In the genomic region with DNA sequence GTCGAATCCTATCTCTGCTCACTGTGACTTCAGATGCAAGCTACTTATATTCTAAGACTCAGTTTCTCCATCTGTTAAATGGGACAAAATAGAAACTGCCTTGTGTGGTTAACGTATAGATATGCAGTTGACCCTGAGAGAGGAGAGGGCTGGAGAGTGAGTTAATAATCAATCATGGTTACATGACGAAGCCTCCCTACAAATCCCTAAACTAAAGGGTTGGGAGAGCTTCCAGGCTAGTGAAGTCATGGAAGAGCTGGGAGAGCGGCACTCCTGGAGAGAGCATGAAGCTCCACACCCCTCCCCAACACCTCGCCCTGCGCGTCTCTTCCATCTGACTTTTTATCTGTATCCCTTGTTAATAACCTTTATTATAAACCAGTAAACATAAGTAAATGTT, we compare ENCODE assay signal across 32 cellular contexts.
"Had no signal": no experiment of that assay in that cellular context is flagged by ENCODE, and none has a peak within 500 bp of the region (broad histone marks: within the 10 kb centered on the region; RNA-seq: fewer than 3 reads in every experiment).

No MANE protein-coding gene starts in this region.

- H3K27me3 Mint-ChIP-seq: activated CD4-positive, alpha-beta memory T cell treated with anti-CD3 and anti-CD28 coated beads, Interleukin-2, amount 10 ng/mL, durations not matched to agents 7 days and 5 days; activated CD4-positive, alpha-beta T cell treated with anti-CD3 and anti-CD28 coated beads, Interleukin-2, amount 10 ng/mL, durations not matched to agents 7 days and 5 days; activated naive CD4-positive, alpha-beta T cell treated with anti-CD3 and anti-CD28 coated beads, Interleukin-2, amount 10 ng/mL, durations not matched to agents 7 days and 5 days; activated naive CD8-positive, alpha-beta T cell treated with anti-CD3 and anti-CD28 coated beads, Interleukin-2, amount 10 ng/mL, durations not matched to agents 7 days and 5 days; central memory CD8-positive, alpha-beta T cell had no signal

- H3K4me3 ChIP-seq: ascending aorta, breast epithelium, cardiac muscle cell, coronary artery, dorsolateral prefrontal cortex, gastrocnemius medialis, heart right ventricle had no signal

- H3K4me1 ChIP-seq: ascending aorta, breast epithelium, foreskin keratinocyte, gastrocnemius medialis, heart right ventricle had no signal

- H3K36me3 ChIP-seq: ascending aorta, breast epithelium, cardiac muscle cell, gastrocnemius medialis, heart right ventricle had no signal

- H3K27ac ChIP-seq: ascending aorta, breast epithelium, cardiac muscle cell, coronary artery, dorsolateral prefrontal cortex, foreskin keratinocyte, gastrocnemius medialis, heart right ventricle, VCaP had no signal

- H3K9me3 ChIP-seq: ascending aorta, gastrocnemius medialis had no signal

- H3K27ac Mint-ChIP-seq: activated CD4-positive, alpha-beta memory T cell treated with anti-CD3 and anti-CD28 coated beads, Interleukin-2, amount 10 ng/mL, durations not matched to agents 7 days and 5 days; activated CD4-positive, alpha-beta T cell treated with anti-CD3 and anti-CD28 coated beads, Interleukin-2, amount 10 ng/mL, durations not matched to agents 7 days and 5 days; activated naive CD4-positive, alpha-beta T cell treated with anti-CD3 and anti-CD28 coated beads, Interleukin-2, amount 10 ng/mL, durations not matched to agents 7 days and 5 days; activated naive CD4-positive, alpha-beta T cell treated with anti-CD3 and anti-CD28 coated beads, Interleukin-2, amount 50 U/mL, for 72 hours; activated naive CD8-positive, alpha-beta T cell treated with anti-CD3 and anti-CD28 coated beads, Interleukin-2, amount 10 ng/mL, durations not matched to agents 7 days and 5 days; activated T-cell treated with anti-CD3 and anti-CD28 coated beads, Interleukin-2, amount 50 U/mL, for 24 hours; activated T-cell treated with anti-CD3 and anti-CD28 coated beads, Interleukin-2, amount 50 U/mL, for 72 hours; dendritic cell treated with granulocyte-macrophage colony-stimulating factor and Interleukin-4, amounts not matched to agents 40 ng/mL and 50 ng/mL, for 4 days; endodermal cell; T-helper 1 cell treated with Interleukin-12 subunit alpha and Interleukin-12 subunit beta and Interleukin-4 antibody, amounts not matched to agents 30 μg/mL and 1 μg/mL, for 36 hours; WTC11 had no signal

- DNase-seq: activated CD4-positive, alpha-beta memory T cell treated with anti-CD3 and anti-CD28 coated beads, Interleukin-2, amount 10 ng/mL, durations not matched to agents 7 days and 5 days; activated CD4-positive, alpha-beta T cell treated with anti-CD3 and anti-CD28 coated beads for 1 hour; activated CD4-positive, alpha-beta T cell treated with anti-CD3 and anti-CD28 coated beads for 4 hours; activated CD4-positive, alpha-beta T cell treated with anti-CD3 and anti-CD28 coated beads, Interleukin-2, amount 10 ng/mL, durations not matched to agents 7 days and 5 days; activated CD4-positive, alpha-beta T cell treated with anti-CD3 and anti-CD28 coated beads, Interleukin-2, amount 50 U/mL, for 4 hours; activated CD8-positive, alpha-beta memory T cell treated with anti-CD3 and anti-CD28 coated beads, Interleukin-2, amount 50 U/mL, for 48 hours; activated gamma-delta T cell; activated naive CD4-positive, alpha-beta T cell; activated naive CD4-positive, alpha-beta T cell treated with anti-CD3 and anti-CD28 coated beads, Interleukin-2, amount 10 ng/mL, durations not matched to agents 7 days and 5 days; activated naive CD8-positive, alpha-beta T cell treated with anti-CD3 and anti-CD28 coated beads, Interleukin-2, amount 10 ng/mL, durations not matched to agents 7 days and 5 days; activated T-cell treated with anti-CD3 and anti-CD28 coated beads for 4 hours; activated T-cell treated with anti-CD3 and anti-CD28 coated beads, Interleukin-2, amount 50 U/mL, for 24 hours; activated T-cell treated with anti-CD3 and anti-CD28 coated beads, Interleukin-2, amount 50 U/mL, for 72 hours; dorsolateral prefrontal cortex; effector memory CD4-positive, alpha-beta T cell; endodermal cell; gastrocnemius medialis; heart right ventricle; T-helper 9 cell had no signal

- H3K27me3 ChIP-seq: cardiac muscle cell, foreskin keratinocyte, gastrocnemius medialis had no signal

- H3K4me1 Mint-ChIP-seq: activated CD4-positive, alpha-beta memory T cell treated with anti-CD3 and anti-CD28 coated beads, Interleukin-2, amount 10 ng/mL, durations not matched to agents 7 days and 5 days; activated CD4-positive, alpha-beta T cell treated with anti-CD3 and anti-CD28 coated beads, Interleukin-2, amount 10 ng/mL, durations not matched to agents 7 days and 5 days; activated naive CD4-positive, alpha-beta T cell treated with anti-CD3 and anti-CD28 coated beads, Interleukin-2, amount 10 ng/mL, durations not matched to agents 7 days and 5 days; activated naive CD8-positive, alpha-beta T cell treated with anti-CD3 and anti-CD28 coated beads, Interleukin-2, amount 10 ng/mL, durations not matched to agents 7 days and 5 days; central memory CD8-positive, alpha-beta T cell; endodermal cell; WTC11 had no signal

- H3K9me3 Mint-ChIP-seq: activated CD4-positive, alpha-beta memory T cell treated with anti-CD3 and anti-CD28 coated beads, Interleukin-2, amount 10 ng/mL, durations not matched to agents 7 days and 5 days; activated naive CD8-positive, alpha-beta T cell treated with anti-CD3 and anti-CD28 coated beads, Interleukin-2, amount 10 ng/mL, durations not matched to agents 7 days and 5 days; central memory CD8-positive, alpha-beta T cell; dendritic cell treated with granulocyte-macrophage colony-stimulating factor and Interleukin-4, amounts not matched to agents 40 ng/mL and 50 ng/mL, for 4 days had no signal

- H3K4me3 Mint-ChIP-seq: activated CD4-positive, alpha-beta memory T cell treated with anti-CD3 and anti-CD28 coated beads, Interleukin-2, amount 10 ng/mL, durations not matched to agents 7 days and 5 days; activated CD4-positive, alpha-beta T cell treated with anti-CD3 and anti-CD28 coated beads, Interleukin-2, amount 10 ng/mL, durations not matched to agents 7 days and 5 days; activated naive CD4-positive, alpha-beta T cell treated with anti-CD3 and anti-CD28 coated beads, Interleukin-2, amount 10 ng/mL, durations not matched to agents 7 days and 5 days; activated naive CD8-positive, alpha-beta T cell treated with anti-CD3 and anti-CD28 coated beads, Interleukin-2, amount 10 ng/mL, durations not matched to agents 7 days and 5 days; activated T-cell treated with anti-CD3 and anti-CD28 coated beads, Interleukin-2, amount 50 U/mL, for 24 hours; activated T-cell treated with anti-CD3 and anti-CD28 coated beads, Interleukin-2, amount 50 U/mL, for 72 hours; brain; central memory CD8-positive, alpha-beta T cell; dendritic cell treated with granulocyte-macrophage colony-stimulating factor and Interleukin-4, amounts not matched to agents 40 ng/mL and 50 ng/mL, for 4 days; endodermal cell; T-helper 1 cell treated with Interleukin-12 subunit alpha and Interleukin-12 subunit beta and Interleukin-4 antibody, amounts not matched to agents 30 μg/mL and 1 μg/mL, for 36 hours; WTC11 had no signal

- ATAC-seq: activated naive CD4-positive, alpha-beta T cell treated with anti-CD3 and anti-CD28 coated beads, Interleukin-2, amount 50 U/mL, for 72 hours; activated T-cell treated with anti-CD3 and anti-CD28 coated beads, Interleukin-2, amount 50 U/mL, for 72 hours; esophagus mucosa; foreskin keratinocyte; gastrocnemius medialis; heart right ventricle; WTC11 had no signal

- H3K36me3 Mint-ChIP-seq: activated naive CD4-positive, alpha-beta T cell treated with anti-CD3 and anti-CD28 coated beads, Interleukin-2, amount 10 ng/mL, durations not matched to agents 7 days and 5 days; activated naive CD4-positive, alpha-beta T cell treated with anti-CD3 and anti-CD28 coated beads, Interleukin-2, amount 50 U/mL, for 72 hours; activated naive CD8-positive, alpha-beta T cell treated with anti-CD3 and anti-CD28 coated beads, Interleukin-2, amount 10 ng/mL, durations not matched to agents 7 days and 5 days; brain had no signal
